Comparison of ENCODE assay signal across 35 cellular contexts in genomic region chr16:24966031-24966430, GRCh38.
"Had no signal": no experiment of that assay in that cellular context is flagged by ENCODE, and none has a peak within 500 bp of the region (broad histone marks: within the 10 kb centered on the region; RNA-seq: fewer than 3 reads in every experiment).

No MANE protein-coding gene starts in this region.

- DNase-seq: activated CD4-positive, alpha-beta memory T cell treated with anti-CD3 and anti-CD28 coated beads, Interleukin-2, amount 10 ng/mL, durations not matched to agents 7 days and 5 days; activated CD4-positive, alpha-beta T cell treated with anti-CD3 and anti-CD28 coated beads for 1 hour; activated CD4-positive, alpha-beta T cell treated with anti-CD3 and anti-CD28 coated beads for 48 hours; activated CD4-positive, CD25-positive, alpha-beta regulatory T cell; activated gamma-delta T cell; activated naive CD4-positive, alpha-beta T cell treated with Interleukin-2 at 50 U/mL for 16 hours; activated naive CD8-positive, alpha-beta T cell treated with anti-CD3 and anti-CD28 coated beads, Interleukin-2, amount 50 U/mL, for 24 hours; activated T-cell treated with anti-CD3 and anti-CD28 coated beads, Interleukin-2, amount 50 U/mL, for 24 hours; anterior cingulate cortex; caudate nucleus; Kasumi-1; KG1; MG63; NCI-H1048; NCI-H1105 treated with DMSO at 0.1 percent for 48 hours; NCI-H1436; NCI-H1694; NCI-H1930; NCI-H2081 treated with DMSO at 0.1 percent for 48 hours; NCI-H226; NCI-H524 treated with DMSO at 0.1 percent for 48 hours; NCI-H748 treated with DMSO at 0.1 percent for 48 hours; NK-92 treated with Interleukin-12 subunit alpha and Interleukin-12 subunit beta, amount 100 ng/mL, for 24 hours; PC-3; RPMI8226; SHP77 treated with DMSO at 0.1 percent for 48 hours; SK-N-SH; T1000; WERI-Rb-1 had no signal

- H3K4me1 ChIP-seq: Peyer's patch, SJSA1 had no signal

- H3K27me3 ChIP-seq: MG63, Peyer's patch, SJSA1 had no signal

- ATAC-seq: activated naive CD8-positive, alpha-beta T cell treated with anti-CD3 and anti-CD28 coated beads, Interleukin-2, amount 50 U/mL, for 24 hours; PC-3 had no signal

- H3K27me3 Mint-ChIP-seq: activated CD4-positive, alpha-beta memory T cell treated with anti-CD3 and anti-CD28 coated beads, Interleukin-2, amount 10 ng/mL, durations not matched to agents 7 days and 5 days; activated naive CD4-positive, alpha-beta T cell treated with anti-CD3 and anti-CD28 coated beads, Interleukin-2, amount 50 U/mL, for 24 hours; activated naive CD8-positive, alpha-beta T cell treated with anti-CD3 and anti-CD28 coated beads, Interleukin-2, amount 50 U/mL, for 24 hours; activated T-cell treated with anti-CD3 and anti-CD28 coated beads, Interleukin-2, amount 50 U/mL, for 24 hours; brain had no signal

- H3K27ac ChIP-seq: SJSA1, WERI-Rb-1 had no signal

- H3K4me1 Mint-ChIP-seq: activated CD4-positive, alpha-beta memory T cell treated with anti-CD3 and anti-CD28 coated beads, Interleukin-2, amount 10 ng/mL, durations not matched to agents 7 days and 5 days; activated naive CD4-positive, alpha-beta T cell treated with anti-CD3 and anti-CD28 coated beads, Interleukin-2, amount 50 U/mL, for 24 hours; activated naive CD8-positive, alpha-beta T cell treated with anti-CD3 and anti-CD28 coated beads, Interleukin-2, amount 50 U/mL, for 24 hours; brain had no signal

- H3K27ac Mint-ChIP-seq: activated CD4-positive, alpha-beta memory T cell treated with anti-CD3 and anti-CD28 coated beads, Interleukin-2, amount 10 ng/mL, durations not matched to agents 7 days and 5 days; activated naive CD8-positive, alpha-beta T cell treated with anti-CD3 and anti-CD28 coated beads, Interleukin-2, amount 50 U/mL, for 24 hours; activated T-cell treated with anti-CD3 and anti-CD28 coated beads, Interleukin-2, amount 50 U/mL, for 24 hours; activated T-helper 2 cell treated with anti-CD3 and anti-CD28 coated beads, Interferon-gamma antibody, Interleukin-2, Interleukin-4, amounts not matched to agents 10 μg/mL and 5 μg/mL and 100 μg/mL, durations not matched to agents 14 hours and 24 hours and 36 hours; brain; T-helper 1 cell treated with Interleukin-12 subunit alpha and Interleukin-12 subunit beta and Interleukin-4 antibody, amounts not matched to agents 30 μg/mL and 1 μg/mL, for 36 hours had no signal

- H3K9me3 Mint-ChIP-seq: activated naive CD4-positive, alpha-beta T cell treated with anti-CD3 and anti-CD28 coated beads, Interleukin-2, amount 50 U/mL, for 24 hours had no signal

- H3K9me3 ChIP-seq: Peyer's patch, SJSA1 had no signal

- H3K4me3 ChIP-seq: MG63, Peyer's patch, SJSA1 had no signal

- H3K4me3 Mint-ChIP-seq: activated CD4-positive, alpha-beta memory T cell treated with anti-CD3 and anti-CD28 coated beads, Interleukin-2, amount 10 ng/mL, durations not matched to agents 7 days and 5 days; activated naive CD4-positive, alpha-beta T cell treated with anti-CD3 and anti-CD28 coated beads, Interleukin-2, amount 50 U/mL, for 24 hours; activated naive CD8-positive, alpha-beta T cell treated with anti-CD3 and anti-CD28 coated beads, Interleukin-2, amount 50 U/mL, for 24 hours; activated T-cell treated with anti-CD3 and anti-CD28 coated beads, Interleukin-2, amount 50 U/mL, for 24 hours; brain; T-helper 1 cell treated with Interleukin-12 subunit alpha and Interleukin-12 subunit beta and Interleukin-4 antibody, amounts not matched to agents 30 μg/mL and 1 μg/mL, for 36 hours had no signal
